Comparison of ENCODE assay signal across 17 cellular contexts in the genomic region with DNA sequence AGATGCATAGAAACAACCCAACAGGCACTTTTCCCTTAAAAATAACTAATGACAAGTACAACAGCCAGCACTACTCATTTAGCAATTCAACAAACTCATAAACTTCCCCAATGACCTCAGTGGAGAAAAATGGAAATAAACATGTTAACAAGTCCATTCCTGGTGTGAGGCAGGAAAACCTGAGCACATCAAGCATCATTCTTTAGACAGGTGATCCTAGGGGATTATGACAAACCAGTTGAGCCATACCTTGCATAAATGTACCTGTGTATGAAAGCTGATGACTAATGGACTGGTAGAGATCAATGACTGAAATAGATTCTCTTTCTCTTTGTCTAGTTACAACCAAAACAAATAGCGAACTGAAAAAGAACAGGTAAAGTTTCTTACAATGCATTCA. TPM values are rescaled to one million over a fixed set of nuclear protein-coding genes. Genes with fewer than 3 reads are reported as not detected.
DNase-seq lines count a peak whose midpoint lies in the region; ATAC-seq and TF ChIP-seq lines count a peak whose summit lies in the region.
"Had no signal": no experiment of that assay in that cellular context is flagged by ENCODE, and none has a peak within 500 bp of the region (broad histone marks: within the 10 kb centered on the region; RNA-seq: fewer than 3 reads in every experiment).

No MANE protein-coding gene starts in this region.

- no peaks in the 10 kb centered on the region for H3K27me3 ChIP-seq in osteoblast (ENCODE audit: insufficient read depth, low read length)
- peaks cover 0 to 1% (median 0%) of the 10 kb centered on the region in 4 donors for H3K27me3 ChIP-seq in esophagus muscularis mucosa

- TF ChIP-seq CTCF in RWPE1 (conservative IDR thresholded peaks at IDR 0.05; ENCODE audit: low read depth) (no peak), osteoblast (IDR thresholded peaks at IDR 0.05; ENCODE audit: extremely low read depth, low read depth, low read length) (no peak), esophagus muscularis mucosa (IDR thresholded peaks at IDR 0.05) (no peak)

- H3K4me1 ChIP-seq in osteoblast (ENCODE audit: insufficient read depth, low read length) (peaks cover 20% of the 10 kb centered on the region), esophagus muscularis mucosa (peaks cover 0 to 10% (median 7%) of the 10 kb centered on the region in 4 donors)
- H3K4me1 ChIP-seq: A549, Caco-2 had no signal

- H3K9me3 ChIP-seq in osteoblast (ENCODE audit: low read depth, low read length) (no peaks in the 10 kb centered on the region), esophagus muscularis mucosa (no peaks in the 10 kb centered on the region)
- H3K9me3 ChIP-seq: A549, Caco-2 had no signal

- H3K4me3 ChIP-seq in osteoblast (ENCODE audit: insufficient read depth, low read length) (no peak overlapping the region), esophagus muscularis mucosa (no peak overlapping the region)
- H3K4me3 ChIP-seq: A549 had no signal

- POLR2A ChIA-PET in RWPE1 (lab: Yijun Ruan, JAX; ENCODE audit: low non-redundant PET), result no interaction called here

- DNase-seq in HPDE6-E6E7 (ENCODE audit: extremely low spot score) (peak; percentile 64), RWPE1 (ENCODE audit: low spot score) (peak; percentile 26), epithelial cell of prostate (ENCODE audit: low read depth, low spot score) (peak; percentile 84), osteoblast (ENCODE audit: insufficient read length, low spot score, missing footprints) (peak; percentile 71), NCI-H2227 treated with DMSO at 0.1 percent for 48 hours (lab: John Stamatoyannopoulos, UW) (no peak), esophagus muscularis mucosa (ENCODE audit: extremely low spot score) (no peak)
- DNase-seq in stimulated activated CD4-positive, alpha-beta T cell treated with anti-CD3 and anti-CD28 coated beads, Interleukin-12 subunit alpha, Interleukin-12 subunit beta, amount 100 ng/mL, for 4 hours, result no peak
- DNase-seq: AML-193; Caco-2; CD4-positive, alpha-beta T cell; DMS79 treated with DMSO at 0.1 percent for 48 hours; GF-D8; H9 had no signal

- no peak for TF ChIP-seq EP300 in esophagus muscularis mucosa (IDR thresholded peaks at IDR 0.05)

- H3K79me2 ChIP-seq in osteoblast (ENCODE audit: insufficient read depth, low read length), result no peaks in the 10 kb centered on the region

- ATAC-seq in HG03469 (IDR thresholded peaks at IDR 0.05; ENCODE audit: unreplicated experiment), result no peak
- ATAC-seq: A549 had no signal

- 86% methylated on average over 1 of the region's 1 CpG for WGBS in esophagus muscularis mucosa

- intact Hi-C loops in esophagus muscularis mucosa (cut with DNase I), result no loop called here

- no peak for TF ChIP-seq POLR2A in esophagus muscularis mucosa (IDR thresholded peaks at IDR 0.05; ENCODE audit: low read depth)

- H4K20me1 ChIP-seq in osteoblast (ENCODE audit: insufficient read depth, low read length), result no peaks in the 10 kb centered on the region

- CTCF ChIA-PET in RWPE1 (lab: Yijun Ruan, JAX), result no interaction called here

- H3K27ac ChIP-seq in RWPE1 (no peak overlapping the region), epithelial cell of prostate (peak overlapping the region; percentile 50), osteoblast (ENCODE audit: low read depth, low read length) (no peak overlapping the region), esophagus muscularis mucosa (replicated peaks in 1 of 4) (no peak overlapping the region)
- H3K27ac ChIP-seq: A549, C4-2B had no signal

- no peaks in the 10 kb centered on the region for H3K36me3 ChIP-seq in osteoblast (ENCODE audit: insufficient read depth, low read length)
- H3K36me3 ChIP-seq in esophagus muscularis mucosa, result no peaks in the 10 kb centered on the region

- H3K4me2 ChIP-seq in osteoblast (ENCODE audit: insufficient read depth, low read length), result no peak overlapping the region
- H3K4me2 ChIP-seq: A549 had no signal

- H2AFZ ChIP-seq in osteoblast (ENCODE audit: low read length), result no peak overlapping the region

RNA-seq across cellular contexts. Expression of a gene that starts 7.0 kb away (rescaled TPM):
- total RNA-seq in osteoblast, result 1.1 and 1.8 TPM in 2 replicates
- total RNA-seq in esophagus muscularis mucosa, result 1 to 10 TPM; 3.7 to 5.3 (median 4.4) TPM
- total RNA-seq: HT-29 had no signal

Comparison
In these comparisons a context has a peak if more than half of its experiments do, and no peak if none do; other contexts are left out.
1. DNase-seq: peak in HPDE6-E6E7 (single experiment), RWPE1 (single experiment), epithelial cell of prostate (single experiment) and osteoblast (single experiment); none in NCI-H2227 treated with DMSO at 0.1 percent for 48 hours (single experiment), stimulated activated CD4-positive, alpha-beta T cell treated with anti-CD3 and anti-CD28 coated beads, Interleukin-12 subunit alpha, Interleukin-12 subunit beta, amount 100 ng/mL, for 4 hours (single experiment) and esophagus muscularis mucosa (single experiment).